ENCODE assay signal across 8 cellular contexts in the genomic region with DNA sequence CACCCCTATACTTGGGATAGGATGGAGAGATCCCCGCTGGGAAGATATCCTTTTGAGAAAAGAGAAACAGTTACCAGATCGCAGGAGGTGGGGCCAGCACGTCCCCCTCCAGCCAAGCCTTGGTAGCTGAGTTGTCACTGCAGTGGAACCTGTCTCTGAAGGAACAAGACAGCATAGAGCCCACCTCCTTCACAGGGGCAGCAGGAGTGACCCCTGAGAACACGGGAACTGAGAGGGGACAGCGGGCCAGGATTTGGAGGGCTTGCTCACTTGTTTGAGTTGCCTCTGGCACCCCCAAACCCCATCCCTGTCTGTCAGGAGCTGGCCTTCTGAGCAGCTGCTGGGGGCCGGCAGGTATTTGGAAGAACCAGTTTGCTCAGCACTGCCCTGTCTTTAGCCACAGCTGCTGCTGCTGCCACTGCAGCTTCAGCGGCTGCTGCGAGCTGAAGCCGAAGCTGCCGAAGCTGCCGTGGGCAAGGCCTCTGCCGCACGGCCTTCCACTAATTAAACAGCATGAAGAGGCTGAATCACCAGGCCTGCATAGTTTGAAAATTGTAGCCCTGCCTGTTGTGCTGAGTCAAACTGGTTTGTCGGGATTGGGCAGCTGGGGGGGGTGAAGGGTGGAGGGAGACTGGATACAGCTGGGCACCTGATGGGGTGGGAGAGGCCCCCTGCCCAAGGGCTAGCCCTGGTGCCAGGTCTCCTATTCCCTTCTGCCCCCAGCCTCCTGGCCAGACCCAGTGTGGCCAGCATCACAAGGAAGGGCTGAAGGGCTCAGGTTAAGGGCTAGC. TPM values are rescaled to one million over a fixed set of nuclear protein-coding genes. Genes with fewer than 3 reads are reported as not detected.
DNase-seq lines count a peak whose midpoint lies in the region; ATAC-seq and TF ChIP-seq lines count a peak whose summit lies in the region.

No MANE protein-coding gene starts in this region.

- DNase-seq in DMS79 treated with DMSO at 0.1 percent for 48 hours (lab: John Stamatoyannopoulos, UW) (peak; percentile 55), NCI-H226 (peak; percentile 38), epithelial cell of prostate (ENCODE audit: low read depth, low spot score) (peak; percentile 86)
- DNase-seq in activated CD4-positive, alpha-beta T cell treated with anti-CD3 and anti-CD28 coated beads for 48 hours: no peak
- DNase-seq in activated T-helper 1 cell treated with anti-CD3 and anti-CD28 coated beads, Interleukin-12 subunit alpha, Interleukin-12 subunit beta, Interleukin-2, Interleukin-4 antibody, amounts not matched to agents 30 ng/mL and 10 ng/mL and 1 ng/mL, durations not matched to agents 14 hours and 24 hours and 36 hours (ENCODE audit: low spot score): no peak

- H3K27ac Mint-ChIP-seq in activated T-helper 1 cell treated with anti-CD3 and anti-CD28 coated beads, Interleukin-12 subunit alpha, Interleukin-12 subunit beta, Interleukin-2, Interleukin-4 antibody, amounts not matched to agents 30 ng/mL and 10 ng/mL and 1 ng/mL, durations not matched to agents 14 hours and 24 hours and 36 hours: no peak overlapping the region

- no peak overlapping the region for H3K4me3 ChIP-seq in parathyroid adenoma (ENCODE audit: low read depth, low read length)

- intact Hi-C loops in activated T-helper 1 cell treated with anti-CD3 and anti-CD28 coated beads, Interleukin-12 subunit alpha, Interleukin-12 subunit beta, Interleukin-2, Interleukin-4 antibody, amounts not matched to agents 30 ng/mL and 10 ng/mL and 1 ng/mL, durations not matched to agents 14 hours and 24 hours and 36 hours (cut with micrococcal nuclease): no loop called here

- H3K79me2 ChIP-seq in parathyroid adenoma: no peaks in the 10 kb centered on the region

- ATAC-seq in HG03354 (IDR thresholded peaks at IDR 0.05; ENCODE audit: poor library complexity, severe bottlenecking, unreplicated experiment) (no peak), GM21576 (IDR thresholded peaks at IDR 0.05; ENCODE audit: unreplicated experiment) (no peak)

- H3K27ac ChIP-seq in epithelial cell of prostate (peak overlapping the region; percentile 82), parathyroid adenoma (peak overlapping the region; percentile 38)

- peaks cover 70% of the 10 kb centered on the region for H3K27me3 Mint-ChIP-seq in activated T-helper 1 cell treated with anti-CD3 and anti-CD28 coated beads, Interleukin-12 subunit alpha, Interleukin-12 subunit beta, Interleukin-2, Interleukin-4 antibody, amounts not matched to agents 30 ng/mL and 10 ng/mL and 1 ng/mL, durations not matched to agents 14 hours and 24 hours and 36 hours (ENCODE audit: insufficient read depth)

- H3K4me2 ChIP-seq in parathyroid adenoma (ENCODE audit: low read length): no peak overlapping the region

- TF ChIP-seq CTCF in parathyroid adenoma (IDR thresholded peaks at IDR 0.05): no peak

- H3K4me1 ChIP-seq in parathyroid adenoma: peaks cover 17% of the 10 kb centered on the region

- no peak overlapping the region for H3K4me3 Mint-ChIP-seq in activated T-helper 1 cell treated with anti-CD3 and anti-CD28 coated beads, Interleukin-12 subunit alpha, Interleukin-12 subunit beta, Interleukin-2, Interleukin-4 antibody, amounts not matched to agents 30 ng/mL and 10 ng/mL and 1 ng/mL, durations not matched to agents 14 hours and 24 hours and 36 hours

- H3K4me1 Mint-ChIP-seq in activated T-helper 1 cell treated with anti-CD3 and anti-CD28 coated beads, Interleukin-12 subunit alpha, Interleukin-12 subunit beta, Interleukin-2, Interleukin-4 antibody, amounts not matched to agents 30 ng/mL and 10 ng/mL and 1 ng/mL, durations not matched to agents 14 hours and 24 hours and 36 hours (ENCODE audit: low read depth): peaks cover 7% of the 10 kb centered on the region

- H3K27me3 ChIP-seq in parathyroid adenoma (ENCODE audit: control insufficient read depth, insufficient read depth, low read length): no peaks in the 10 kb centered on the region

- H3K36me3 ChIP-seq in parathyroid adenoma (ENCODE audit: control insufficient read depth, insufficient read depth, low read length): no peaks in the 10 kb centered on the region

- no peaks in the 10 kb centered on the region for H3K36me3 Mint-ChIP-seq in activated T-helper 1 cell treated with anti-CD3 and anti-CD28 coated beads, Interleukin-12 subunit alpha, Interleukin-12 subunit beta, Interleukin-2, Interleukin-4 antibody, amounts not matched to agents 30 ng/mL and 10 ng/mL and 1 ng/mL, durations not matched to agents 14 hours and 24 hours and 36 hours (ENCODE audit: low read depth)

- peak overlapping the region; percentile 73 for H2AFZ ChIP-seq in parathyroid adenoma

- H3K9me3 Mint-ChIP-seq in activated T-helper 1 cell treated with anti-CD3 and anti-CD28 coated beads, Interleukin-12 subunit alpha, Interleukin-12 subunit beta, Interleukin-2, Interleukin-4 antibody, amounts not matched to agents 30 ng/mL and 10 ng/mL and 1 ng/mL, durations not matched to agents 14 hours and 24 hours and 36 hours: no peaks in the 10 kb centered on the region

- H3K9ac ChIP-seq in parathyroid adenoma: no peak overlapping the region

- no peaks in the 10 kb centered on the region for H3K9me3 ChIP-seq in parathyroid adenoma (ENCODE audit: control insufficient read depth, low read length)

RNA-seq across cellular contexts. Expression of a gene that starts 4.0 kb away (rescaled TPM):
- 0.31 TPM in 1 of 2 replicates, not detected in the other for total RNA-seq in activated T-helper 1 cell treated with anti-CD3 and anti-CD28 coated beads, Interleukin-12 subunit alpha, Interleukin-12 subunit beta, Interleukin-2, Interleukin-4 antibody, amounts not matched to agents 30 ng/mL and 10 ng/mL and 1 ng/mL, durations not matched to agents 14 hours and 24 hours and 36 hours

Comparison
In these comparisons a context has a peak if more than half of its experiments do, and no peak if none do; other contexts are left out.
1. DNase-seq: peak in DMS79 treated with DMSO at 0.1 percent for 48 hours (single experiment), NCI-H226 (single experiment) and epithelial cell of prostate (single experiment); none in activated CD4-positive, alpha-beta T cell treated with anti-CD3 and anti-CD28 coated beads for 48 hours (single experiment) and activated T-helper 1 cell treated with anti-CD3 and anti-CD28 coated beads, Interleukin-12 subunit alpha, Interleukin-12 subunit beta, Interleukin-2, Interleukin-4 antibody, amounts not matched to agents 30 ng/mL and 10 ng/mL and 1 ng/mL, durations not matched to agents 14 hours and 24 hours and 36 hours (single experiment).